Comparison of ENCODE assay signal across 25 cellular contexts in genomic region chrX:115978068-115978467, GRCh38.
"Had no signal": no experiment of that assay in that cellular context is flagged by ENCODE, and none has a peak within 500 bp of the region (broad histone marks: within the 10 kb centered on the region; RNA-seq: fewer than 3 reads in every experiment).

No MANE protein-coding gene starts in this region.

- H3K27ac ChIP-seq: coronary artery, dorsolateral prefrontal cortex, esophagus muscularis mucosa, gastrocnemius medialis, heart right ventricle, lower lobe of right lung had no signal

- DNase-seq: dermis blood vessel endothelial cell; dorsolateral prefrontal cortex; effector CD4-positive, alpha-beta T cell; effector memory CD4-positive, alpha-beta T cell; foreskin fibroblast; foreskin melanocyte; gastrocnemius medialis; glutamatergic neuron; head of caudate nucleus; heart right ventricle; hypothalamus; immature natural killer cell; islet precursor cell; kidney; kidney glomerular epithelial cell; left colon; left ventricle myocardium superior; lower lobe of right lung; mesenchymal stem cell; mucosa of descending colon had no signal

- H3K4me3 ChIP-seq: coronary artery, dorsolateral prefrontal cortex, esophagus muscularis mucosa, gastrocnemius medialis, heart right ventricle, lower lobe of right lung, mucosa of descending colon had no signal

- ATAC-seq: gastrocnemius medialis, heart right ventricle, left colon, left lobe of liver, left ventricle myocardium superior, lower lobe of right lung, mucosa of descending colon had no signal

- H3K27me3 ChIP-seq: gastrocnemius medialis had no signal

- FAIRE-seq: colon, endothelial cell of umbilical vein, kidney had no signal

- H3K9me3 ChIP-seq: esophagus muscularis mucosa, gastrocnemius medialis, lower lobe of right lung, mucosa of descending colon had no signal

- H3K36me3 ChIP-seq: esophagus muscularis mucosa, gastrocnemius medialis, heart right ventricle, lower lobe of right lung had no signal

- H3K4me1 ChIP-seq: gastrocnemius medialis, heart right ventricle, lower lobe of right lung had no signal
